10 cellular contexts compared by ENCODE assay signal in genomic region chr2:240021488-240022104, GRCh38. TPM values are rescaled to one million over a fixed set of nuclear protein-coding genes. Genes with fewer than 3 reads are reported as not detected.
DNase-seq lines count a peak whose midpoint lies in the region; ATAC-seq and TF ChIP-seq lines count a peak whose summit lies in the region.
"Had no signal": no experiment of that assay in that cellular context is flagged by ENCODE, and none has a peak within 500 bp of the region (broad histone marks: within the 10 kb centered on the region; RNA-seq: fewer than 3 reads in every experiment).

No MANE protein-coding gene starts in this region.

- TF ChIP-seq CTCF in WERI-Rb-1 (IDR thresholded peaks at IDR 0.05; ENCODE audit: low read depth, low read length) (peak; percentile 95), right lobe of liver (IDR thresholded peaks at IDR 0.05) (peak; percentile 47 to 77 (median 74))

- DNase-seq in NCI-H2081 (lab: John Stamatoyannopoulos, UW) (peak; percentile 60 to 62), NCI-H2081 treated with DMSO at 0.1 percent for 48 hours (lab: John Stamatoyannopoulos, UW) (no peak), NCI-H1694 treated with DMSO at 0.1 percent for 48 hours (lab: John Stamatoyannopoulos, UW) (peak; percentile 27), WERI-Rb-1 (peak; percentile 80), cerebellar cortex (ENCODE audit: low spot score) (peak; percentile 76), right lobe of liver (peak; percentile 60 to 77 (median 72))
- peak; percentile 16 for DNase-seq in stimulated activated CD8-positive, alpha-beta memory T cell treated with anti-CD3 and anti-CD28 coated beads, Interleukin-12 subunit alpha, Interleukin-12 subunit beta, amount 100 ng/mL, for 4 hours (ENCODE audit: low read depth)

- peaks cover 0 to 15% (median 5%) of the 10 kb centered on the region in 4 donors for H3K4me1 ChIP-seq in right lobe of liver

- H3K27me3 ChIP-seq in WERI-Rb-1 (ENCODE audit: insufficient read depth, low read depth, severe bottlenecking) (no peaks in the 10 kb centered on the region), right lobe of liver (no peaks in the 10 kb centered on the region)
- H3K27me3 ChIP-seq: BLaER1 treated with 17β-estradiol and CSF1 and Interleukin-3, amounts not matched to agents 10 nM and 100 nM had no signal

- no peak for TF ChIP-seq POLR2A in right lobe of liver (IDR thresholded peaks at IDR 0.05)

- H3K36me3 ChIP-seq in WERI-Rb-1 (peaks cover 38% of the 10 kb centered on the region), right lobe of liver (peaks cover 0 to 42% (median 17%) of the 10 kb centered on the region in 4 donors)

- H3K9me3 ChIP-seq in WERI-Rb-1 (ENCODE audit: severe bottlenecking) (no peaks in the 10 kb centered on the region), right lobe of liver (no peaks in the 10 kb centered on the region)
- H3K9me3 ChIP-seq: BLaER1 treated with 17β-estradiol and CSF1 and Interleukin-3, amounts not matched to agents 10 nM and 100 nM had no signal

- H3K4me3 ChIP-seq in WERI-Rb-1 (ENCODE audit: low read depth, low read length) (no peak overlapping the region), right lobe of liver (no peak overlapping the region)
- H3K4me3 ChIP-seq: BLaER1 treated with 17β-estradiol and CSF1 and Interleukin-3, amounts not matched to agents 10 nM and 100 nM had no signal

- 16% methylated on average over 4 of the region's 9 CpGs for WGBS in right lobe of liver (ENCODE audit: insufficient coverage, low coverage, low lambda C conversion rate, missing lambda C conversion rate)

- intact Hi-C loops in right lobe of liver (cut with DNase I), result no loop called here

- ATAC-seq in right lobe of liver, result peak; percentile 47 to 53 (median 49)
- ATAC-seq in GM19455 (IDR thresholded peaks at IDR 0.05; ENCODE audit: unreplicated experiment), result no peak

- no peak overlapping the region for H3K27ac ChIP-seq in WERI-Rb-1
- no peak overlapping the region for H3K27ac ChIP-seq in right lobe of liver
- H3K27ac ChIP-seq: BLaER1 treated with 17β-estradiol and CSF1 and Interleukin-3, amounts not matched to agents 10 nM and 100 nM had no signal

RNA-seq across cellular contexts. Expression of gene NDUFA10, which starts 3.5 kb away (rescaled TPM):
- total RNA-seq in right lobe of liver, result 100 to 1,000 TPM in 5 of 6 experiments, 10 to 100 TPM in 1; 84.1 to 162 (median 116) TPM

RNA-seq across cellular contexts. Expression of gene OR6B2, which starts 8.6 kb away (rescaled TPM):
- total RNA-seq in right lobe of liver, result not detected
- total RNA-seq: glomerular endothelial cell had no signal

RNA-seq across cellular contexts. Expression of gene OR6B3, which starts 31.7 kb away (rescaled TPM):
- not detected for total RNA-seq in right lobe of liver
- total RNA-seq: glomerular endothelial cell had no signal
